ENCODE assay signal across 19 cellular contexts in the genomic region with DNA sequence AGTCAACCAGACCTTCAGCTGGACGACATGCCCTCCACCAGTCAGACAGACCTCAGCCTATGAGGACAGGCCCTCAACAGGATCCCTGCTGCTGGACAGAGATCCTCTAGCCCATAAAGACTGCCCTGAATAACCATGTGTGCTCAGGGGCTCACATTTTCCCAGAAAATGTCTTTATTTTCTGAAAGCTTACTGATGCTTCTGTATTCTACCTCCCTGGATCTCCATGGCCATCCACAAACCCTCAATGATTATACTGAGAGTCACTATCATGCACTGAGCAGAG. TPM values are rescaled to one million over a fixed set of nuclear protein-coding genes. Genes with fewer than 3 reads are reported as not detected.
DNase-seq lines count a peak whose midpoint lies in the region; ATAC-seq lines count a peak whose summit lies in the region.
"Had no signal": no experiment of that assay in that cellular context is flagged by ENCODE, and none has a peak within 500 bp of the region (broad histone marks: within the 10 kb centered on the region; RNA-seq: fewer than 3 reads in every experiment).

No MANE protein-coding gene starts in this region.

- H2BK12ac ChIP-seq in mesenchymal stem cell (ENCODE audit: low read length in 2 of 2): no peak overlapping the region

- DNase-seq in DMS53 (lab: John Stamatoyannopoulos, UW) (peak; percentile 27), DMS53 treated with DMSO at 0.1 percent for 48 hours (lab: John Stamatoyannopoulos, UW; ENCODE audit: unreplicated experiment) (no peak), RPMI7951 (ENCODE audit: low read depth) (peak; percentile 13), mesenchymal stem cell (peak; percentile 34), cerebellar cortex (ENCODE audit: low spot score) (no peak)
- no peak for DNase-seq in CD4-positive, CD25-positive, alpha-beta regulatory T cell
- no peak for DNase-seq in activated CD8-positive, alpha-beta memory T cell treated with anti-CD3 and anti-CD28 coated beads, Interleukin-2, amount 10 ng/mL, durations not matched to agents 7 days and 5 days
- DNase-seq: esophagus squamous epithelium; heart left ventricle; kidney; MM.1S; NCI-H2029 treated with DMSO at 0.1 percent for 48 hours; stimulated activated naive CD8-positive, alpha-beta T cell treated with anti-CD3 and anti-CD28 coated beads, Interleukin-15, Interleukin-2, amounts not matched to agents 100 U/mL and 50 U/mL, for 24 hours; upper lobe of left lung had no signal

- no peak overlapping the region for H3K9ac ChIP-seq in mesenchymal stem cell (ENCODE audit: low read length)
- H3K9ac ChIP-seq: parathyroid adenoma had no signal

- H3K27me3 ChIP-seq in CD4-positive, CD25-positive, alpha-beta regulatory T cell (ENCODE audit: control insufficient read depth, insufficient read depth, low read length): no peaks in the 10 kb centered on the region
- H3K27me3 ChIP-seq in mesenchymal stem cell (ENCODE audit: control insufficient read depth in 1 of 2, insufficient read depth in 1 of 2, low read length in 2 of 2): no peaks in the 10 kb centered on the region
- H3K27me3 ChIP-seq: esophagus squamous epithelium, heart left ventricle, upper lobe of left lung had no signal

- no peak for ATAC-seq in CD4-positive, CD25-positive, alpha-beta regulatory T cell (ENCODE audit: low read depth in 2 of 2)
- no peak for ATAC-seq in HG03460 (IDR thresholded peaks at IDR 0.05; ENCODE audit: unreplicated experiment)
- ATAC-seq in activated CD8-positive, alpha-beta memory T cell treated with anti-CD3 and anti-CD28 coated beads, Interleukin-2, amount 10 ng/mL, durations not matched to agents 7 days and 5 days: no peak
- ATAC-seq: GM12878; heart left ventricle; stimulated activated naive CD8-positive, alpha-beta T cell treated with anti-CD3 and anti-CD28 coated beads, Interleukin-15, Interleukin-2, amounts not matched to agents 100 U/mL and 50 U/mL, for 24 hours had no signal

- H2AK5ac ChIP-seq in mesenchymal stem cell (ENCODE audit: low read length, severe bottlenecking): no peak overlapping the region

- H3K18ac ChIP-seq in mesenchymal stem cell (ENCODE audit: low read depth in 1 of 2, low read length in 2 of 2): no peak overlapping the region

- no peak overlapping the region for H2BK120ac ChIP-seq in mesenchymal stem cell (ENCODE audit: low read depth, low read length)

- no peak overlapping the region for H3K23ac ChIP-seq in mesenchymal stem cell (ENCODE audit: low read length in 2 of 2)

- H3K36me3 Mint-ChIP-seq in CD4-positive, CD25-positive, alpha-beta regulatory T cell: no peaks in the 10 kb centered on the region
- peaks cover 1% of the 10 kb centered on the region for H3K36me3 Mint-ChIP-seq in activated CD8-positive, alpha-beta memory T cell treated with anti-CD3 and anti-CD28 coated beads, Interleukin-2, amount 10 ng/mL, durations not matched to agents 7 days and 5 days

- 57% methylated on average over 1 of the region's 1 CpG for WGBS in mesenchymal stem cell

- no peak overlapping the region for H3K4me3 ChIP-seq in CD4-positive, CD25-positive, alpha-beta regulatory T cell (ENCODE audit: low read depth, low read length)
- no peak overlapping the region for H3K4me3 ChIP-seq in mesenchymal stem cell (ENCODE audit: insufficient read depth in 1 of 2, low read depth in 1 of 2, low read length in 2 of 2)
- H3K4me3 ChIP-seq: GM12878 had no signal

- CTCF ChIA-PET in activated CD8-positive, alpha-beta memory T cell treated with anti-CD3 and anti-CD28 coated beads, Interleukin-2, amount 10 ng/mL, durations not matched to agents 7 days and 5 days (lab: Charles Lee): interaction anchor here (1.2 to 3.9 kb wide), 3 partner anchors 11 to 173 kb away, joined by 3 to 22 read pairs (median 5); partner anchors contain the start of genes IMP4 and SMPD4

- H3K4me1 Mint-ChIP-seq in CD4-positive, CD25-positive, alpha-beta regulatory T cell: peaks cover 0 to 20% (median 7%) of the 10 kb centered on the region in 4 donors
- peaks cover 13% of the 10 kb centered on the region for H3K4me1 Mint-ChIP-seq in activated CD8-positive, alpha-beta memory T cell treated with anti-CD3 and anti-CD28 coated beads, Interleukin-2, amount 10 ng/mL, durations not matched to agents 7 days and 5 days

- no peaks in the 10 kb centered on the region for H3K9me3 ChIP-seq in CD4-positive, CD25-positive, alpha-beta regulatory T cell (ENCODE audit: control insufficient read depth in 2 of 2, low read length in 2 of 2)
- no peaks in the 10 kb centered on the region for H3K9me3 ChIP-seq in mesenchymal stem cell (ENCODE audit: control insufficient read depth, low read length)
- H3K9me3 ChIP-seq: esophagus squamous epithelium, heart left ventricle, upper lobe of left lung had no signal

- H3K14ac ChIP-seq in mesenchymal stem cell (ENCODE audit: low read length in 2 of 2): no peak overlapping the region

- H3K27ac ChIP-seq in CD4-positive, CD25-positive, alpha-beta regulatory T cell (ENCODE audit: insufficient read depth, low read length, poor library complexity, severe bottlenecking): no peak overlapping the region
- no peak overlapping the region for H3K27ac ChIP-seq in mesenchymal stem cell (ENCODE audit: low read length, poor library complexity, severe bottlenecking)
- H3K27ac ChIP-seq: 22Rv1, esophagus squamous epithelium, parathyroid adenoma, RWPE1 had no signal

- no peak overlapping the region for H3K4ac ChIP-seq in mesenchymal stem cell (ENCODE audit: low read depth in 1 of 2, low read length in 2 of 2)

- H4K8ac ChIP-seq in mesenchymal stem cell (ENCODE audit: low read length): no peak overlapping the region

- peak overlapping the region in 1 of 3 donors; percentile 44 for H3K27ac Mint-ChIP-seq in CD4-positive, CD25-positive, alpha-beta regulatory T cell
- H3K27ac Mint-ChIP-seq in activated CD8-positive, alpha-beta memory T cell treated with anti-CD3 and anti-CD28 coated beads, Interleukin-2, amount 10 ng/mL, durations not matched to agents 7 days and 5 days: no peak overlapping the region

- no peaks in the 10 kb centered on the region for H3K9me3 Mint-ChIP-seq in CD4-positive, CD25-positive, alpha-beta regulatory T cell
- H3K9me3 Mint-ChIP-seq in activated CD8-positive, alpha-beta memory T cell treated with anti-CD3 and anti-CD28 coated beads, Interleukin-2, amount 10 ng/mL, durations not matched to agents 7 days and 5 days (ENCODE audit: low read depth): no peaks in the 10 kb centered on the region

- peaks cover 14% of the 10 kb centered on the region for H3K4me1 ChIP-seq in CD4-positive, CD25-positive, alpha-beta regulatory T cell (ENCODE audit: control insufficient read depth, insufficient read depth, low read length, poor library complexity, severe bottlenecking)
- peaks cover 12% of the 10 kb centered on the region for H3K4me1 ChIP-seq in mesenchymal stem cell (ENCODE audit: control insufficient read depth, insufficient read depth, low read depth, low read length)

- no peak overlapping the region for H2AFZ ChIP-seq in mesenchymal stem cell (ENCODE audit: low read depth, low read length)

- no peaks in the 10 kb centered on the region for H3K36me3 ChIP-seq in CD4-positive, CD25-positive, alpha-beta regulatory T cell (ENCODE audit: control insufficient read depth, insufficient read depth, low read length)
- peaks cover 0 to 5% of the 10 kb centered on the region in 2 experiments for H3K36me3 ChIP-seq in mesenchymal stem cell (ENCODE audit: control insufficient read depth in 1 of 2, insufficient read depth in 2 of 2, low read depth in 1 of 2, low read length in 2 of 2)

- peak overlapping the region; percentile 54 to 88 (median 85) for H3K4me3 Mint-ChIP-seq in CD4-positive, CD25-positive, alpha-beta regulatory T cell
- H3K4me3 Mint-ChIP-seq in activated CD8-positive, alpha-beta memory T cell treated with anti-CD3 and anti-CD28 coated beads, Interleukin-2, amount 10 ng/mL, durations not matched to agents 7 days and 5 days: no peak overlapping the region

- H2BK5ac ChIP-seq in mesenchymal stem cell (ENCODE audit: low read depth, low read length, poor library complexity, severe bottlenecking): no peak overlapping the region

- peaks cover 15% of the 10 kb centered on the region for H3K79me1 ChIP-seq in mesenchymal stem cell (replicated peaks; ENCODE audit: low read length, poor library complexity, severe bottlenecking)

- peak overlapping the region; percentile 45 for H4K91ac ChIP-seq in mesenchymal stem cell (ENCODE audit: low read length)

- no peaks in the 10 kb centered on the region for H3K27me3 Mint-ChIP-seq in CD4-positive, CD25-positive, alpha-beta regulatory T cell
- H3K27me3 Mint-ChIP-seq in activated CD8-positive, alpha-beta memory T cell treated with anti-CD3 and anti-CD28 coated beads, Interleukin-2, amount 10 ng/mL, durations not matched to agents 7 days and 5 days: no peaks in the 10 kb centered on the region

- no peak overlapping the region for H3K4me2 ChIP-seq in mesenchymal stem cell (ENCODE audit: low read length, poor library complexity, severe bottlenecking)

- no peak overlapping the region for H2BK15ac ChIP-seq in mesenchymal stem cell (ENCODE audit: low read depth, poor library complexity, severe bottlenecking)

RNA-seq across cellular contexts. Expression of gene PTPN18, which starts 1.8 kb away (rescaled TPM):
- 61.3 TPM for total RNA-seq in CD4-positive, CD25-positive, alpha-beta regulatory T cell
- polyA plus RNA-seq in CD4-positive, CD25-positive, alpha-beta regulatory T cell: 10 to 100 TPM; 42.2 to 58.3 (median 49.1) TPM
- 26.0 and 28.4 TPM in 2 replicates for total RNA-seq in RPMI7951 (2014; rRNA removed; shearing (Covaris generic))
- 17.3 TPM for polyA plus RNA-seq in mesenchymal stem cell (2013, experiment 1 of 2)
- 17.3 TPM for polyA plus RNA-seq in mesenchymal stem cell (2013, experiment 2 of 2)
- total RNA-seq in activated CD8-positive, alpha-beta memory T cell treated with anti-CD3 and anti-CD28 coated beads, Interleukin-2, amount 10 ng/mL, durations not matched to agents 7 days and 5 days: 10 to 100 TPM; 82.3 to 90.5 TPM

RNA-seq across cellular contexts. Expression of gene IMP4, which starts 11.4 kb away (rescaled TPM):
- total RNA-seq in CD4-positive, CD25-positive, alpha-beta regulatory T cell: 72.4 TPM
- 100 to 1,000 TPM in 1 of 4 donors, 10 to 100 TPM in 3; 72.9 to 111 (median 77.8) TPM for polyA plus RNA-seq in CD4-positive, CD25-positive, alpha-beta regulatory T cell
- total RNA-seq in RPMI7951 (2014; rRNA removed; shearing (Covaris generic)): 103 and 118 TPM in 2 replicates
- polyA plus RNA-seq in mesenchymal stem cell (2013, experiment 1 of 2): 65.5 TPM
- polyA plus RNA-seq in mesenchymal stem cell (2013, experiment 2 of 2): 61.8 TPM
- total RNA-seq in activated CD8-positive, alpha-beta memory T cell treated with anti-CD3 and anti-CD28 coated beads, Interleukin-2, amount 10 ng/mL, durations not matched to agents 7 days and 5 days: 100 to 1,000 TPM in 1 of 2 experiments, 10 to 100 TPM in 1; 85.8 to 115 TPM

Comparison
In these comparisons a context has a peak if more than half of its experiments do, and no peak if none do; other contexts are left out.
1. DNase-seq: peak in DMS53 (single experiment), RPMI7951 (single experiment) and mesenchymal stem cell (single experiment); none in DMS53 treated with DMSO at 0.1 percent for 48 hours (single experiment), CD4-positive, CD25-positive, alpha-beta regulatory T cell (0 of 3), cerebellar cortex (single experiment) and activated CD8-positive, alpha-beta memory T cell treated with anti-CD3 and anti-CD28 coated beads, Interleukin-2, amount 10 ng/mL, durations not matched to agents 7 days and 5 days (single experiment).